20 cellular contexts compared by ENCODE assay signal in the genomic region with DNA sequence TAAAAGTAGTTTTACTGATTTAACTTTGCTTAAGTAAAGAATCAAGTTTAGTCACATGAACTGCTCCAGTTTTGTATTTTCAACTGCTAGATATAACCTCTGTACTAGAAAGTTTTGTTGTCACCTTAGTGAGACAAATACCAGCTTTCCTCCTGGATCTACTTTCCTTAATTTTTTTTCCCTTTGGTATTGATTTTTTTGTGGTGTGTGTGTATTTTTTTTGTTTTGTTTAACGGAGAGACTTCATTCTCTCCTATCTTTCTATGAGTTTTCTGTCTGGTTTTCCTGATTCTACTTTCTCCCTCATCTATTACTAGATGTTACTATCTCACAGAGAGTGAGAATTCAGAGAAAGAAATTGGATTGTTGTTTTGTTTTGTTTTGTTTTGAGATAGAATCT.
"Had no signal": no experiment of that assay in that cellular context is flagged by ENCODE, and none has a peak within 500 bp of the region (broad histone marks: within the 10 kb centered on the region; RNA-seq: fewer than 3 reads in every experiment).

No MANE protein-coding gene starts in this region.

- ATAC-seq: activated CD4-positive, alpha-beta T cell treated with anti-CD3 and anti-CD28 coated beads for 36 hours; activated T-cell treated with anti-CD3 and anti-CD28 coated beads, Interleukin-2, amount 50 U/mL, for 4 hours; body of pancreas; lower lobe of right lung; stimulated activated naive CD8-positive, alpha-beta T cell treated with anti-CD3 and anti-CD28 coated beads, Interleukin-15, amount 100 ng/mL, for 72 hours had no signal

- DNase-seq: activated B cell treated with CpG ODN at 0.5 μM for 24 hours; activated CD4-positive, alpha-beta memory T cell treated with anti-CD3 and anti-CD28 coated beads for 36 hours; activated CD4-positive, alpha-beta T cell treated with anti-CD3 and anti-CD28 coated beads for 36 hours; activated effector memory CD4-positive, alpha-beta T cell treated with anti-CD3 and anti-CD28 coated beads, Interleukin-2, amount 50 U/mL, for 16 hours; activated naive CD4-positive, alpha-beta T cell treated with anti-CD3 and anti-CD28 coated beads, Interleukin-2, amount 10 ng/mL, durations not matched to agents 7 days and 5 days; activated T-cell treated with anti-CD3 and anti-CD28 coated beads, Interleukin-2, amount 50 U/mL, for 4 hours; anterior cingulate cortex; body of pancreas; effector CD4-positive, alpha-beta T cell; foreskin fibroblast; kidney; lower lobe of right lung; naive thymus-derived CD8-positive, alpha-beta T cell; stimulated activated CD4-positive, alpha-beta T cell treated with anti-CD3 and anti-CD28 coated beads, Interleukin-4, amount 100 ng/mL, for 1 hour; stimulated activated naive CD8-positive, alpha-beta T cell treated with anti-CD3 and anti-CD28 coated beads, Interleukin-15, amount 100 ng/mL, for 72 hours; T1000 had no signal

- H3K27me3 Mint-ChIP-seq: activated B cell treated with CpG ODN at 0.5 μM for 24 hours; activated CD4-positive, alpha-beta memory T cell treated with anti-CD3 and anti-CD28 coated beads for 36 hours; activated CD4-positive, alpha-beta T cell treated with anti-CD3 and anti-CD28 coated beads for 36 hours; activated naive CD4-positive, alpha-beta T cell treated with anti-CD3 and anti-CD28 coated beads, Interleukin-2, amount 10 ng/mL, durations not matched to agents 7 days and 5 days; dendritic cell treated with granulocyte-macrophage colony-stimulating factor and Interleukin-4, amounts not matched to agents 40 ng/mL and 50 ng/mL, for 4 days; naive thymus-derived CD8-positive, alpha-beta T cell; stimulated activated naive CD8-positive, alpha-beta T cell treated with anti-CD3 and anti-CD28 coated beads, Interleukin-15, amount 100 ng/mL, for 72 hours had no signal

- H3K9me3 ChIP-seq: body of pancreas, lower lobe of right lung, prostate gland, tibial nerve had no signal

- H3K27me3 ChIP-seq: body of pancreas, cardiac muscle cell, tibial nerve had no signal

- H3K9me3 Mint-ChIP-seq: activated B cell treated with CpG ODN at 0.5 μM for 24 hours; activated CD4-positive, alpha-beta memory T cell treated with anti-CD3 and anti-CD28 coated beads for 36 hours; activated naive CD4-positive, alpha-beta T cell treated with anti-CD3 and anti-CD28 coated beads, Interleukin-2, amount 10 ng/mL, durations not matched to agents 7 days and 5 days; activated T-cell treated with anti-CD3 and anti-CD28 coated beads, Interleukin-2, amount 50 U/mL, for 4 hours; dendritic cell treated with granulocyte-macrophage colony-stimulating factor and Interleukin-4, amounts not matched to agents 40 ng/mL and 50 ng/mL, for 4 days; naive thymus-derived CD8-positive, alpha-beta T cell; stimulated activated naive CD8-positive, alpha-beta T cell treated with anti-CD3 and anti-CD28 coated beads, Interleukin-15, amount 100 ng/mL, for 72 hours had no signal

- H3K27ac ChIP-seq: body of pancreas, cardiac muscle cell, lower lobe of right lung, prostate gland, tibial nerve had no signal

- H3K4me3 Mint-ChIP-seq: activated B cell treated with CpG ODN at 0.5 μM for 24 hours; activated CD4-positive, alpha-beta memory T cell treated with anti-CD3 and anti-CD28 coated beads for 36 hours; activated CD4-positive, alpha-beta T cell treated with anti-CD3 and anti-CD28 coated beads for 36 hours; activated naive CD4-positive, alpha-beta T cell treated with anti-CD3 and anti-CD28 coated beads, Interleukin-2, amount 10 ng/mL, durations not matched to agents 7 days and 5 days; activated T-cell treated with anti-CD3 and anti-CD28 coated beads, Interleukin-2, amount 50 U/mL, for 4 hours; dendritic cell treated with granulocyte-macrophage colony-stimulating factor and Interleukin-4, amounts not matched to agents 40 ng/mL and 50 ng/mL, for 4 days; stimulated activated naive CD8-positive, alpha-beta T cell treated with anti-CD3 and anti-CD28 coated beads, Interleukin-15, amount 100 ng/mL, for 72 hours had no signal

- H3K27ac Mint-ChIP-seq: activated B cell treated with CpG ODN at 0.5 μM for 24 hours; activated CD4-positive, alpha-beta memory T cell treated with anti-CD3 and anti-CD28 coated beads for 36 hours; activated CD4-positive, alpha-beta T cell treated with anti-CD3 and anti-CD28 coated beads for 36 hours; activated naive CD4-positive, alpha-beta T cell treated with anti-CD3 and anti-CD28 coated beads, Interleukin-2, amount 10 ng/mL, durations not matched to agents 7 days and 5 days; dendritic cell treated with granulocyte-macrophage colony-stimulating factor and Interleukin-4, amounts not matched to agents 40 ng/mL and 50 ng/mL, for 4 days had no signal
